8 cellular contexts compared by ENCODE assay signal in the genomic region with DNA sequence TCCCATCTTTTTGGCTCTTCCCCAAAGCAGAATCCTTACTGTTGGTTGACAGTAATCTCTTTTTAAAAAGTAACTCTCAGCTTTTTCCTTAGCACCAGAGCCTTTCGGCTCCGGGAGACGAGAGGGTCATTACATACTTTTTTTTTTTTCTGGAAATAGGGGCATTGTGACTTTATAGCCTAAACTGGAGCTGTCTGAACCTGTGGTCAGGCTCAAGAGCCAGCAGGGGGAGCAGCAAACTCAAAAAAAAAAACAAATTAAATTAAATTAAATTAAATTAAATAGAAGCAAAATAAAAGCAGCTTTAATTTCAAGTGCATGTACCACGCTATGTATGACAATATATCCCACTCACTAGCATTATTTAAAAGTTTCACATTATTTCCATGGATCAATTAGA.
A peak's percentile ranks its signal among the peaks of the same experiment; 100 is the strongest.
DNase-seq lines count a peak whose midpoint lies in the region; ATAC-seq, FAIRE-seq and TF ChIP-seq lines count a peak whose summit lies in the region.

No MANE protein-coding gene starts in this region.

- H3K27me3 Mint-ChIP-seq in activated CD8-positive, alpha-beta T cell treated with anti-CD3 and anti-CD28 coated beads, Interleukin-2, amount 10 ng/mL, durations not matched to agents 7 days and 5 days (ENCODE audit: low read depth), result no peaks in the 10 kb centered on the region

- H3K9me3 ChIP-seq in kidney (ENCODE audit: control insufficient read depth in 1 of 2, low read length in 2 of 2) (no peaks in the 10 kb centered on the region), mucosa of descending colon (no peaks in the 10 kb centered on the region)

- H3K4me1 Mint-ChIP-seq in activated CD8-positive, alpha-beta T cell treated with anti-CD3 and anti-CD28 coated beads, Interleukin-2, amount 10 ng/mL, durations not matched to agents 7 days and 5 days (ENCODE audit: low read depth), result peaks cover 48% of the 10 kb centered on the region

- POLR2A ChIA-PET in activated CD8-positive, alpha-beta T cell treated with anti-CD3 and anti-CD28 coated beads, Interleukin-2, amount 10 ng/mL, durations not matched to agents 7 days and 5 days (lab: Charles Lee), result interaction anchor here (0.9 kb wide), 1 partner anchor 112 kb away, joined by 3 read pairs; no protein-coding TSS in a partner anchor
- POLR2A ChIA-PET in RWPE1 (lab: Yijun Ruan, JAX; ENCODE audit: low non-redundant PET), result no interaction called here

- CTCF ChIA-PET in activated CD8-positive, alpha-beta T cell treated with anti-CD3 and anti-CD28 coated beads, Interleukin-2, amount 10 ng/mL, durations not matched to agents 7 days and 5 days (lab: Charles Lee), result interaction anchor here (0.8 to 2.8 kb wide), 13 partner anchors 8 to 423 kb away, joined by 3 to 13 read pairs (median 4); no protein-coding TSS in a partner anchor
- CTCF ChIA-PET in RWPE1 (lab: Yijun Ruan, JAX), result interaction anchor here (0.6 to 1.1 kb wide), 6 partner anchors 90 to 1282 kb away, joined by 3 to 5 read pairs (median 3); no protein-coding TSS in a partner anchor

- no peaks in the 10 kb centered on the region for H3K4me1 ChIP-seq in kidney (ENCODE audit: control insufficient read depth in 1 of 2, insufficient read depth in 1 of 2, low read depth in 1 of 2, low read length in 2 of 2)
- no peaks in the 10 kb centered on the region for H3K4me1 ChIP-seq in mucosa of descending colon (ENCODE audit: low read depth)

- H3K36me3 Mint-ChIP-seq in activated CD8-positive, alpha-beta T cell treated with anti-CD3 and anti-CD28 coated beads, Interleukin-2, amount 10 ng/mL, durations not matched to agents 7 days and 5 days (ENCODE audit: low read depth), result no peaks in the 10 kb centered on the region

- no peak overlapping the region for H3K4me3 Mint-ChIP-seq in activated CD8-positive, alpha-beta T cell treated with anti-CD3 and anti-CD28 coated beads, Interleukin-2, amount 10 ng/mL, durations not matched to agents 7 days and 5 days

- no peaks in the 10 kb centered on the region for H3K9me3 Mint-ChIP-seq in activated CD8-positive, alpha-beta T cell treated with anti-CD3 and anti-CD28 coated beads, Interleukin-2, amount 10 ng/mL, durations not matched to agents 7 days and 5 days (ENCODE audit: insufficient read depth)

- no peak for FAIRE-seq in kidney (lab: Jason Lieb, UNC)

- no peak for ATAC-seq in activated CD8-positive, alpha-beta T cell treated with anti-CD3 and anti-CD28 coated beads, Interleukin-2, amount 10 ng/mL, durations not matched to agents 7 days and 5 days
- ATAC-seq in mucosa of descending colon, result no peak

- peak overlapping the region; percentile 54 for H3K27ac Mint-ChIP-seq in activated CD8-positive, alpha-beta T cell treated with anti-CD3 and anti-CD28 coated beads, Interleukin-2, amount 10 ng/mL, durations not matched to agents 7 days and 5 days

- H3K36me3 ChIP-seq in kidney (ENCODE audit: control insufficient read depth in 1 of 2, insufficient read depth in 2 of 2, low read length in 2 of 2) (no peaks in the 10 kb centered on the region), mucosa of descending colon (ENCODE audit: low read depth) (no peaks in the 10 kb centered on the region)

- intact Hi-C loops in kidney (cut with DNase I), result no loop called here
- intact Hi-C loops in mucosa of descending colon (cut with DNase I, micrococcal nuclease), result no loop called here

- TF ChIP-seq CTCF in GM12873 (IDR thresholded peaks at IDR 0.05; ENCODE audit: insufficient read depth, low read depth, low read length, missing control alignments), result peak; percentile 41
- peak; percentile 13 for TF ChIP-seq CTCF in kidney (IDR thresholded peaks at IDR 0.05; ENCODE audit: borderline replicate concordance, extremely low read depth, insufficient read depth)
- TF ChIP-seq CTCF in RWPE1 (conservative IDR thresholded peaks at IDR 0.05; ENCODE audit: low read depth), result no peak
- no peak for TF ChIP-seq CTCF in mucosa of descending colon (IDR thresholded peaks at IDR 0.05)

- DNase-seq in AG08395 (ENCODE audit: low spot score) (peak; percentile 25), kidney (no peak), NCI-H1092 treated with DMSO at 0.1 percent for 48 hours (lab: John Stamatoyannopoulos, UW) (no peak), RWPE1 (ENCODE audit: low spot score) (no peak), mucosa of descending colon (no peak)
- no peak for DNase-seq in activated CD8-positive, alpha-beta T cell treated with anti-CD3 and anti-CD28 coated beads, Interleukin-2, amount 10 ng/mL, durations not matched to agents 7 days and 5 days
- DNase-seq in stimulated activated CD4-positive, alpha-beta T cell treated with anti-CD3 and anti-CD28 coated beads, Interleukin-12 subunit alpha, Interleukin-12 subunit beta, amount 100 ng/mL, for 4 hours, result no peak

- H3K4me3 ChIP-seq in kidney (ENCODE audit: low read length in 2 of 2) (no peak overlapping the region), mucosa of descending colon (no peak overlapping the region)

- no peak overlapping the region for H3K9ac ChIP-seq in kidney (ENCODE audit: low read length in 2 of 2)

- H3K27ac ChIP-seq in kidney (ENCODE audit: low read depth in 2 of 2, low read length in 2 of 2) (no peak overlapping the region), RWPE1 (no peak overlapping the region)

Comparison
In these comparisons a context has a peak if more than half of its experiments do, and no peak if none do; other contexts are left out.
1. CTCF ChIP-seq: peak in GM12873 (single experiment) and kidney (single experiment); none in RWPE1 (single experiment) and mucosa of descending colon (single experiment).